ENCODE assay signal across 10 cellular contexts in genomic region chr5:33631786-33632185, GRCh38.
DNase-seq lines count a peak whose midpoint lies in the region; ATAC-seq and TF ChIP-seq lines count a peak whose summit lies in the region.
"Had no signal": no experiment of that assay in that cellular context is flagged by ENCODE, and none has a peak within 500 bp of the region (broad histone marks: within the 10 kb centered on the region; RNA-seq: fewer than 3 reads in every experiment).

No MANE protein-coding gene starts in this region.

- H4K20me1 ChIP-seq in hepatocyte (ENCODE audit: insufficient read depth, poor library complexity, severe bottlenecking): no peaks in the 10 kb centered on the region

- TF ChIP-seq CTCF in epithelial cell of proximal tubule (conservative IDR thresholded peaks at IDR 0.05; ENCODE audit: low read depth, low read length): no peak
- no peak for TF ChIP-seq CTCF in hepatocyte (IDR thresholded peaks at IDR 0.05; ENCODE audit: poor library complexity)

- ATAC-seq in GM18502 (IDR thresholded peaks at IDR 0.05; ENCODE audit: poor library complexity, unreplicated experiment) (peak; percentile 96), GM21447 (IDR thresholded peaks at IDR 0.05; ENCODE audit: unreplicated experiment) (peak; percentile 80), HG03159 (IDR thresholded peaks at IDR 0.05; ENCODE audit: unreplicated experiment) (peak; percentile 91), HG02588 (IDR thresholded peaks at IDR 0.05; ENCODE audit: unreplicated experiment) (no peak)

- no peak overlapping the region for H3K27ac ChIP-seq in hepatocyte

- DNase-seq in epithelial cell of proximal tubule (ENCODE audit: low read depth) (peak; percentile 74), hepatocyte (ENCODE audit: low spot score) (no peak), CD1c-positive myeloid dendritic cell (ENCODE audit: extremely low spot score) (no peak)
- no peak for DNase-seq in activated CD4-positive, CD25-positive, alpha-beta regulatory T cell (lab: John Stamatoyannopoulos, UW)
- DNase-seq: NCI-H524 treated with DMSO at 0.1 percent for 48 hours, retina had no signal

- no peaks in the 10 kb centered on the region for H3K36me3 ChIP-seq in hepatocyte (replicated peaks; ENCODE audit: insufficient read depth, low read depth)

- no peaks in the 10 kb centered on the region for H3K4me1 ChIP-seq in hepatocyte (ENCODE audit: insufficient read depth)

- no peak overlapping the region for H3K4me2 ChIP-seq in hepatocyte

- no peaks in the 10 kb centered on the region for H3K79me2 ChIP-seq in hepatocyte

- 100% methylated on average over 1 of the region's 1 CpG for WGBS in hepatocyte (ENCODE audit: low lambda C conversion rate, missing lambda C conversion rate)

- no peaks in the 10 kb centered on the region for H3K27me3 ChIP-seq in hepatocyte

- no peaks in the 10 kb centered on the region for H3K9me3 ChIP-seq in hepatocyte (ENCODE audit: low read depth)

- H3K4me3 ChIP-seq in epithelial cell of proximal tubule (ENCODE audit: low read depth, low read length) (no peak overlapping the region), hepatocyte (no peak overlapping the region)

- H3K9me2 ChIP-seq in hepatocyte (replicated peaks; ENCODE audit: insufficient read depth): no peaks in the 10 kb centered on the region

- H2AFZ ChIP-seq in hepatocyte: no peak overlapping the region
